1 cellular context compared by ENCODE assay signal in the genomic region with DNA sequence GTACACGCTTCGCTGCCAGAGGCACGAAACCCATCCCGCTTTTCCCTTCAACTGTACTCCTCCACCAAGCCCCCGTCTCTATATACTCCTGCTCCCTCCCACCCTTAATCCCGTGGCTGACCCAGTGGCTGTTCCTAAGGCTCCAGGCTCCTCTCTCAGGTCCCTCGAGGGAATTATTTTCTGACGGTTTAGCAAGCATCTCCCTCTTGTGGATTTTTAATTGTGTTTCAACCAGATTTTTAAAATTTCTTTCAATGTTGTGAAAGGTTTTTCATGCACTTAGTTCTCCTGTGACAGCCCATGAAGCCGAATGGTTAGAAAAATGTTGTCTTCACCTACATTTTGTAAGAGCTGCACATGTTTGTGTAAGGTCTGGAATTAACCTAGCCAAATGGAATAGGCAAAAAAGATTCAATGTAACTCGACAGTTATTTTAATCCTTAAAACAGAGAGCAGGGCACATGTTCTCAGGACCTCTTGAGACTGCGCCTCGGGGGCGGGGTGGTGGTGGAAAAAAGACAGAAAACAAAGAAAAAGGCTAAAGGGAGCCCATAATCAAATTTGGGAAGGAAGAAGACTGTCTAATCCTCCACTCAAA.
TF ChIP-seq lines count a peak whose summit lies in the region.

No MANE protein-coding gene starts in this region.

TF ChIP-seq in WTC11, 78 proteins besides CTCF, POLR2A, EP300 and RAD21 (continued from another document):
- TF ChIP-seq NR3C1 (CRISPR knock-in tag; conservative IDR thresholded peaks at IDR 0.05; ENCODE audit: low read depth) (no peak), ATF1 (CRISPR knock-in tag; IDR thresholded peaks at IDR 0.05) (no peak)
